Comparison of ENCODE assay signal across 22 cellular contexts in genomic region chr16:75261590-75262078, GRCh38. TPM values are rescaled to one million over a fixed set of nuclear protein-coding genes. Genes with fewer than 3 reads are reported as not detected.
DNase-seq lines count a peak whose midpoint lies in the region; ATAC-seq and TF ChIP-seq lines count a peak whose summit lies in the region.
"Had no signal": no experiment of that assay in that cellular context is flagged by ENCODE, and none has a peak within 500 bp of the region (broad histone marks: within the 10 kb centered on the region; RNA-seq: fewer than 3 reads in every experiment).

No MANE protein-coding gene starts in this region.

- in situ Hi-C loops in IMR-90 (cut with MboI; ENCODE audit: low sequenced_read_pairs): no loop called here

- no peak overlapping the region for H3K9ac ChIP-seq in IMR-90 (ENCODE audit: low read depth, low read length)

- H3K4me1 ChIP-seq in IMR-90 (ENCODE audit: control insufficient read depth, insufficient read depth, low read length): peaks cover 61% of the 10 kb centered on the region
- peaks cover 5 to 87% (median 68%) of the 10 kb centered on the region in 4 donors for H3K4me1 ChIP-seq in tibial artery

- H3K4me3 ChIP-seq in IMR-90 (ENCODE audit: insufficient read depth, low read depth, low read length): no peak overlapping the region
- H3K4me3 ChIP-seq in coronary artery: peak overlapping the region; percentile 91
- H3K4me3 ChIP-seq in tibial artery: no peak overlapping the region

- no peak overlapping the region for H2AK5ac ChIP-seq in IMR-90 (ENCODE audit: low read depth, low read length)

- no peak overlapping the region for H3K4ac ChIP-seq in IMR-90 (ENCODE audit: low read depth, low read length)

- no peak overlapping the region for H2BK120ac ChIP-seq in IMR-90 (ENCODE audit: low read depth, low read length)

- H4K8ac ChIP-seq in IMR-90 (ENCODE audit: low read depth in 2 of 2, low read length in 2 of 2): no peak overlapping the region

- BruUV-seq in IMR-90 (replicated peaks; lab: Mats Ljungman, UMichigan): no TSS peak

- H4K5ac ChIP-seq in IMR-90 (ENCODE audit: low read depth, low read length): no peak overlapping the region

- WGBS in IMR-90 (ENCODE audit: extremely low coverage in 2 of 2, insufficient read length in 1 of 2), 2 experiments: 100% methylated on average over 2 of the region's 3 CpGs; no CpG with 5 or more reads in 1 of the 2 experiments

- no peak overlapping the region for H3K18ac ChIP-seq in IMR-90 (ENCODE audit: low read depth, low read length)

- H3K27ac Mint-ChIP-seq in nephron: peak overlapping the region; percentile 66 to 99 (median 73)
- H3K27ac Mint-ChIP-seq: activated naive CD8-positive, alpha-beta T cell treated with anti-CD3 and anti-CD28 coated beads for 36 hours had no signal

- H3K4me3 Mint-ChIP-seq in nephron: peak overlapping the region; percentile 53 to 99 (median 96)
- H3K4me3 Mint-ChIP-seq: activated naive CD8-positive, alpha-beta T cell treated with anti-CD3 and anti-CD28 coated beads for 36 hours; activated T-cell treated with anti-CD3 and anti-CD28 coated beads, Interleukin-2, amount 50 U/mL, for 4 hours had no signal

- H3K27ac ChIP-seq in IMR-90 (ENCODE audit: insufficient read depth, low read length) (no peak overlapping the region), coronary artery (peak overlapping the region; percentile 94 to 97), tibial artery (peak overlapping the region; percentile 95 to 96)
- H3K27ac ChIP-seq: C4-2B had no signal

- peaks cover 5 to 78% of the 10 kb centered on the region in 2 experiments; a peak in 3 of 4 replicates for H3K79me1 ChIP-seq in IMR-90 (ENCODE audit: low read depth in 1 of 2, low read length in 2 of 2)

- no peaks in the 10 kb centered on the region for H3K27me3 Mint-ChIP-seq in nephron (ENCODE audit: low read depth)

- peak overlapping the region; percentile 45; the same call in 1 of the 2 replicates for H3K14ac ChIP-seq in IMR-90 (replicated peaks; ENCODE audit: low read depth, low read length)

- H2AFZ ChIP-seq in IMR-90 (replicated peaks; ENCODE audit: low read length, poor library complexity): no peak overlapping the region

- no peak overlapping the region; the same call in 1 of the 2 replicates for H3K4me2 ChIP-seq in IMR-90 (ENCODE audit: low read depth, low read length)

- no peaks in the 10 kb centered on the region for H3K9me3 ChIP-seq in IMR-90 (ENCODE audit: control insufficient read depth, insufficient read depth, low read length)
- H3K9me3 ChIP-seq in tibial artery: no peaks in the 10 kb centered on the region

- DNase-seq in IMR-90 (no peak), coronary artery (ENCODE audit: low spot score) (no peak), tibial artery (no peak), posterior cingulate gyrus (no peak), NOMO-1 treated with DMSO at 0.1 percent for 48 hours (lab: John Stamatoyannopoulos, UW; ENCODE audit: unreplicated experiment) (no peak)
- no peak for DNase-seq in activated CD4-positive, alpha-beta T cell treated with anti-CD3 and anti-CD28 coated beads, Interleukin-2, amount 50 U/mL, for 4 hours
- DNase-seq: activated CD4-positive, alpha-beta T cell treated with anti-CD3 and anti-CD28 coated beads, Interleukin-2, amount 50 U/mL, for 48 hours; activated naive CD8-positive, alpha-beta T cell treated with anti-CD3 and anti-CD28 coated beads for 36 hours; activated T-cell treated with anti-CD3 and anti-CD28 coated beads, Interleukin-2, amount 50 U/mL, for 4 hours; cerebellar nuclear complex; head of caudate nucleus; NCI-H1694; PC-3 had no signal

- no peak overlapping the region for H2BK15ac ChIP-seq in IMR-90 (ENCODE audit: low read depth, low read length)

- ATAC-seq in IMR-90 (ENCODE audit: low read depth) (no peak), HG03442 (IDR thresholded peaks at IDR 0.05; ENCODE audit: unreplicated experiment) (no peak)
- ATAC-seq: activated T-cell treated with anti-CD3 and anti-CD28 coated beads, Interleukin-2, amount 50 U/mL, for 4 hours; PC-3 had no signal

- H4K20me1 ChIP-seq in IMR-90 (ENCODE audit: insufficient read depth, low read length): peaks cover 82% of the 10 kb centered on the region

- H3K4me1 Mint-ChIP-seq in nephron: peaks cover 73% of the 10 kb centered on the region

- no peak overlapping the region for H2BK5ac ChIP-seq in IMR-90 (ENCODE audit: low read depth, low read length, poor library complexity, severe bottlenecking)

- H3K56ac ChIP-seq in IMR-90 (ENCODE audit: extremely low read depth, insufficient read depth, low read length): no peak overlapping the region

- no peak overlapping the region for H2AK9ac ChIP-seq in IMR-90 (replicated peaks; ENCODE audit: low read depth, low read length, poor library complexity)

- TF ChIP-seq RAD21 in IMR-90 (IDR thresholded peaks at IDR 0.05; ENCODE audit: low read length): no peak

- peaks cover 8% of the 10 kb centered on the region; the same call in 1 of the 2 replicates for H3K36me3 ChIP-seq in IMR-90 (ENCODE audit: control insufficient read depth, insufficient read depth, low read length)
- H3K36me3 ChIP-seq in tibial artery: no peaks in the 10 kb centered on the region

- H3K9me3 Mint-ChIP-seq in nephron: no peaks in the 10 kb centered on the region
- H3K9me3 Mint-ChIP-seq: activated naive CD8-positive, alpha-beta T cell treated with anti-CD3 and anti-CD28 coated beads for 36 hours; activated T-cell treated with anti-CD3 and anti-CD28 coated beads, Interleukin-2, amount 50 U/mL, for 4 hours had no signal

- TF ChIP-seq CTCF in IMR-90 (conservative IDR thresholded peaks at IDR 0.05; ENCODE audit: low read depth, low read length): no peak
- TF ChIP-seq CTCF in coronary artery (IDR thresholded peaks at IDR 0.05): no peak
- no peak for TF ChIP-seq CTCF in nephron (IDR thresholded peaks at IDR 0.05; ENCODE audit: unreplicated experiment in 3 of 3)
- no peak for TF ChIP-seq CTCF in tibial artery (IDR thresholded peaks at IDR 0.05)

- H3K23ac ChIP-seq in IMR-90 (ENCODE audit: low read depth, low read length): peak overlapping the region; percentile 72; the same call in 1 of the 2 replicates

- TF ChIP-seq POLR2A in IMR-90 (IDR thresholded peaks at IDR 0.05; ENCODE audit: low read depth, low read length): no peak

- POLR2A ChIA-PET in IMR-90 (lab: Charles Lee; ENCODE audit: unreplicated experiment): no interaction called here

- H3K27me3 ChIP-seq in IMR-90 (ENCODE audit: control insufficient read depth, insufficient read depth, low read length): no peaks in the 10 kb centered on the region
- H3K27me3 ChIP-seq in tibial artery: no peaks in the 10 kb centered on the region

- CTCF ChIA-PET in IMR-90 (lab: Yijun Ruan, JAX): no interaction called here

- no peak overlapping the region for H2BK20ac ChIP-seq in IMR-90 (ENCODE audit: low read depth, low read length)

- H3K9me1 ChIP-seq in IMR-90 (ENCODE audit: insufficient read depth, low read length): peaks cover 55% of the 10 kb centered on the region

- dilution Hi-C loops in IMR-90 (cut with HindIII; ENCODE audit: low sequenced_read_pairs, unreplicated experiment): no loop called here

- H4K91ac ChIP-seq in IMR-90 (ENCODE audit: insufficient read depth, low read depth, low read length): no peak overlapping the region

- peaks cover 5% of the 10 kb centered on the region for H3K36me3 Mint-ChIP-seq in nephron (ENCODE audit: low read depth)
- H3K36me3 Mint-ChIP-seq: activated naive CD8-positive, alpha-beta T cell treated with anti-CD3 and anti-CD28 coated beads for 36 hours had no signal

- intact Hi-C loops in IMR-90 (cut with micrococcal nuclease): no loop called here
- intact Hi-C loops in tibial artery (cut with DNase I; ENCODE audit: low total_unique reads): no loop called here
- intact Hi-C loops in posterior cingulate gyrus (cut with DNase I): no loop called here

TF ChIP-seq in IMR-90, 13 proteins besides CTCF, POLR2A, EP300 and RAD21 (continues in another document):
- TF ChIP-seq RFX5 (IDR thresholded peaks at IDR 0.05; ENCODE audit: low read depth, low read length) (no peak), CEBPB (IDR thresholded peaks at IDR 0.05; ENCODE audit: low read depth, low read length) (no peak), MXI1 (IDR thresholded peaks at IDR 0.05; ENCODE audit: borderline replicate concordance, low read depth, low read length) (no peak), USF2 (IDR thresholded peaks at IDR 0.05; ENCODE audit: low read depth, low read length) (no peak), BHLHE40 (IDR thresholded peaks at IDR 0.05; ENCODE audit: low read depth, low read length) (no peak), MAZ (IDR thresholded peaks at IDR 0.05; ENCODE audit: borderline replicate concordance, low read depth, low read length) (no peak), FOS (IDR thresholded peaks at IDR 0.05; ENCODE audit: low read depth, low read length) (no peak), ELK1 (IDR thresholded peaks at IDR 0.05; ENCODE audit: borderline replicate concordance, low read depth, low read length) (no peak)

RNA-seq across cellular contexts. Expression of gene BCAR1, which starts 10.2 kb away (rescaled TPM):
- 17.8 and 18.1 TPM in 2 replicates for total RNA-seq in IMR-90 (2012; rRNA removed)
- polyA plus RNA-seq in IMR-90 (2012; rRNA removed): 99.4 and 127 TPM in 2 replicates
- polyA plus RNA-seq in IMR-90 (2012; cell fraction: cytosol; rRNA removed): 84.8 and 140 TPM in 2 replicates
- 214 and 473 TPM in 2 replicates for polyA plus RNA-seq in IMR-90 (2012; cell fraction: nucleus; rRNA removed; ENCODE audit: low replicate concordance)

RNA-seq across cellular contexts. Expression of gene CTRB1, which starts 42.8 kb away (rescaled TPM):
- total RNA-seq in IMR-90 (2012; rRNA removed): not detected in 2 replicates
- not detected in 2 replicates for polyA plus RNA-seq in IMR-90 (2012; rRNA removed)
- not detected in 2 replicates for polyA plus RNA-seq in IMR-90 (2012; cell fraction: cytosol; rRNA removed)
- not detected in 2 replicates for polyA plus RNA-seq in IMR-90 (2012; cell fraction: nucleus; rRNA removed; ENCODE audit: low replicate concordance)
- total RNA-seq: activated naive CD8-positive, alpha-beta T cell treated with anti-CD3 and anti-CD28 coated beads for 36 hours; HT1080; M059J; mononuclear cell; NCI-H460; PC-3; subcutaneous adipose tissue had no signal
- polyA plus RNA-seq: keratinocyte had no signal

RNA-seq across cellular contexts. Expression of gene CTRB2, which starts 54.7 kb away (rescaled TPM):
- total RNA-seq in IMR-90 (2012; rRNA removed): not detected in 2 replicates
- not detected in 2 replicates for polyA plus RNA-seq in IMR-90 (2012; rRNA removed)
- not detected in 2 replicates for polyA plus RNA-seq in IMR-90 (2012; cell fraction: cytosol; rRNA removed)
- polyA plus RNA-seq in IMR-90 (2012; cell fraction: nucleus; rRNA removed; ENCODE audit: low replicate concordance): 0.09 TPM in 1 of 2 replicates, not detected in the other
- total RNA-seq: activated naive CD8-positive, alpha-beta T cell treated with anti-CD3 and anti-CD28 coated beads for 36 hours; HT1080; M059J; mononuclear cell; NCI-H460; PC-3; subcutaneous adipose tissue had no signal
- polyA plus RNA-seq: keratinocyte had no signal
